ENCODE assay signal across 35 cellular contexts in genomic region chr2:10992023-10992791, GRCh38.
"Had no signal": no experiment of that assay in that cellular context is flagged by ENCODE, and none has a peak within 500 bp of the region (broad histone marks: within the 10 kb centered on the region; RNA-seq: fewer than 3 reads in every experiment).

No MANE protein-coding gene starts in this region.

- H3K4me1 ChIP-seq: adrenal gland, body of pancreas, breast epithelium had no signal

- H3K36me3 ChIP-seq: adrenal gland, brain microvascular endothelial cell, breast epithelium had no signal

- H3K27me3 ChIP-seq: adrenal gland, body of pancreas, brain microvascular endothelial cell, breast epithelium had no signal

- DNase-seq: activated CD4-positive, alpha-beta memory T cell treated with anti-CD3 and anti-CD28 coated beads, Interleukin-2, amount 10 ng/mL, durations not matched to agents 7 days and 5 days; activated CD4-positive, alpha-beta T cell treated with anti-CD3 and anti-CD28 coated beads for 1 hour; activated CD4-positive, alpha-beta T cell treated with anti-CD3 and anti-CD28 coated beads for 36 hours; activated CD4-positive, alpha-beta T cell treated with anti-CD3 and anti-CD28 coated beads for 48 hours; activated CD4-positive, alpha-beta T cell treated with anti-CD3 and anti-CD28 coated beads, Interleukin-2, amount 10 ng/mL, durations not matched to agents 7 days and 5 days; activated CD4-positive, alpha-beta T cell treated with anti-CD3 and anti-CD28 coated beads, Interleukin-2, amount 50 U/mL, for 48 hours; activated CD4-positive, CD25-positive, alpha-beta regulatory T cell; activated CD8-positive, alpha-beta memory T cell treated with anti-CD3 and anti-CD28 coated beads for 24 hours; activated CD8-positive, alpha-beta memory T cell treated with anti-CD3 and anti-CD28 coated beads, Interleukin-2, amount 10 ng/mL, durations not matched to agents 7 days and 5 days; activated CD8-positive, alpha-beta T cell treated with anti-CD3 and anti-CD28 coated beads, Interleukin-2, amount 10 ng/mL, durations not matched to agents 7 days and 5 days; activated gamma-delta T cell treated with Interleukin-2 at 50 U/mL for 16 hours; activated naive CD4-positive, alpha-beta T cell; activated naive CD4-positive, alpha-beta T cell treated with anti-CD3 and anti-CD28 coated beads for 36 hours; activated naive CD4-positive, alpha-beta T cell treated with anti-CD3 and anti-CD28 coated beads, Interleukin-2, amount 50 U/mL, for 16 hours; activated naive CD8-positive, alpha-beta T cell treated with anti-CD3 and anti-CD28 coated beads, Interleukin-2, amount 10 ng/mL, durations not matched to agents 7 days and 5 days; activated T-cell treated with anti-CD3 and anti-CD28 coated beads for 4 hours; activated T-cell treated with anti-CD3 and anti-CD28 coated beads, Interleukin-2, amount 50 U/mL, for 1 hour; activated T-cell treated with anti-CD3 and anti-CD28 coated beads, Interleukin-2, amount 50 U/mL, for 4 hours; activated T-cell treated with anti-CD3 and anti-CD28 coated beads, Interleukin-2, amount 50 U/mL, for 72 hours; adrenal gland; amniotic stem cell; aorta; brain microvascular endothelial cell; cerebellar nuclear complex; SW 1271; T-helper 1 cell; T-helper 2 cell; T-helper 9 cell had no signal

- H3K9me3 ChIP-seq: adrenal gland, body of pancreas, breast epithelium had no signal

- ATAC-seq: activated CD4-positive, alpha-beta T cell treated with anti-CD3 and anti-CD28 coated beads for 36 hours; activated CD4-positive, CD25-positive, alpha-beta regulatory T cell treated with anti-CD3 and anti-CD28 coated beads, Interleukin-2, amount 50 U/mL, for 24 hours; activated CD8-positive, alpha-beta memory T cell treated with anti-CD3 and anti-CD28 coated beads, Interleukin-2, amount 10 ng/mL, durations not matched to agents 7 days and 5 days; activated CD8-positive, alpha-beta T cell treated with anti-CD3 and anti-CD28 coated beads, Interleukin-2, amount 10 ng/mL, durations not matched to agents 7 days and 5 days; activated naive CD4-positive, alpha-beta T cell treated with anti-CD3 and anti-CD28 coated beads, Interleukin-2, amount 50 U/mL, for 72 hours; activated T-cell treated with anti-CD3 and anti-CD28 coated beads, Interleukin-2, amount 50 U/mL, for 4 hours; activated T-cell treated with anti-CD3 and anti-CD28 coated beads, Interleukin-2, amount 50 U/mL, for 72 hours; activated T-helper 17 cell treated with anti-CD3 and anti-CD28 coated beads, Interleukin-2, amount 50 U/mL, for 72 hours; body of pancreas; WTC11 had no signal

- H3K27ac ChIP-seq: adrenal gland, body of pancreas, brain microvascular endothelial cell, breast epithelium, VCaP had no signal

- H3K4me3 ChIP-seq: adrenal gland, body of pancreas, breast epithelium had no signal
